ENCODE assay signal across 8 cellular contexts in the genomic region with DNA sequence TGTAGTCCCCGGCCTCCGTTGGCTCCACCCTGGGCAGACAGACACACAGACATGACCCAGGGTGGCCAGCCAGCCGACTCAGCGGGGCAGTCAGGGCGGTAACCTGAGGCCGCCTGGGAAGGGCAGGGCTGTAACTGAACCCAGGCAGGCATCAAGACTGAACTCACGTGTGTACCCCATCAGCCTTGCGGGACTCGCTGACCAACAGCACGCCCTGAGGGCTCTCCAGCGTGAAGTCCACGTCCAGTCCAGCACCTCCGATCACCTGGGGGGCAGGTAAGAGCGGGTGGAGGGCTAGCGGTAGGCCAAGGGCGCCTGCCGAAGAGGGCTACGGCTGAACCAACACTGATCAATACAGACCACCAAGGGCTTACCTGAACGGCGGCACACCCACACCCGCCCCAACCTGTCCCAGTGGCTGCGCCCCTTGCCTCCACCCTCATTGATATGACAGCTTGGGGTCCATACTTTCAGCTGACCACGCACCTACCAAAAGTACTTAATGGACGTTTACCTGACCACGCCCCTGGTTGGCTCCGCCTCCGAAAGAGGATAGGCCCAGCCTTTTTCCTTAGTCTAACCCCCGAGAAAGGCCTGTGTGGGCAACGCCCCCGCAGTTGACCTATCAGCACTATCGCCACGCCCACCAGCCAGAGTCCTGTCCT. TPM values are rescaled to one million over a fixed set of nuclear protein-coding genes. Genes with fewer than 3 reads are reported as not detected.
DNase-seq lines count a peak whose midpoint lies in the region; ATAC-seq and TF ChIP-seq lines count a peak whose summit lies in the region.

No MANE protein-coding gene starts in this region.

- peak overlapping the region; percentile 40 for H3K4me2 ChIP-seq in fibroblast of lung (ENCODE audit: extremely low read depth, insufficient read depth, low read length)

- H3K9me3 ChIP-seq in SJSA1 (replicated peaks) (peaks cover 6% of the 10 kb centered on the region), fibroblast of lung (ENCODE audit: control insufficient read depth, insufficient read depth, low read depth, low read length) (no peaks in the 10 kb centered on the region)

- H3K79me2 ChIP-seq in fibroblast of lung (ENCODE audit: control insufficient read depth, insufficient read depth, low read length): no peaks in the 10 kb centered on the region

- peaks cover 8% of the 10 kb centered on the region for H3K36me3 Mint-ChIP-seq in osteocyte (ENCODE audit: unreplicated experiment)

- peak overlapping the region; percentile 93 for H3K4me3 Mint-ChIP-seq in osteocyte (ENCODE audit: unreplicated experiment)

- H3K9ac ChIP-seq in fibroblast of lung (ENCODE audit: insufficient read depth, low read length): no peak overlapping the region

- H3K4me3 ChIP-seq in SJSA1: peak overlapping the region; percentile 60
- H3K4me3 ChIP-seq in fibroblast of lung (replicated peaks in 1 of 4; ENCODE audit: control extremely low read depth in 1 of 4, insufficient read depth in 1 of 4, low read depth in 3 of 4, low read length in 4 of 4): peak overlapping the region in 3 of 4 experiments; percentile 22 to 80 (median 42)

- peaks cover 47% of the 10 kb centered on the region for H3K36me3 ChIP-seq in SJSA1
- H3K36me3 ChIP-seq in fibroblast of lung (ENCODE audit: control insufficient read depth, insufficient read depth, low read length): peaks cover 9% of the 10 kb centered on the region

- H3K4me1 Mint-ChIP-seq in osteocyte (ENCODE audit: unreplicated experiment): peaks cover 15% of the 10 kb centered on the region

- H2AFZ ChIP-seq in fibroblast of lung (ENCODE audit: low read length): no peak overlapping the region

- peaks cover 7% of the 10 kb centered on the region for H3K9me3 Mint-ChIP-seq in osteocyte (ENCODE audit: unreplicated experiment)

- ATAC-seq in GM21381 (IDR thresholded peaks at IDR 0.05; ENCODE audit: unreplicated experiment): peak; percentile 4
- no peak for ATAC-seq in HG03196 (IDR thresholded peaks at IDR 0.05; ENCODE audit: unreplicated experiment)
- no peak for ATAC-seq in GM21447 (IDR thresholded peaks at IDR 0.05; ENCODE audit: unreplicated experiment)

- DNase-seq in SJSA1 (ENCODE audit: low read depth in 1 of 2, low spot score in 2 of 2) (no peak), fibroblast of lung (ENCODE audit: low read depth in 2 of 2) (no peak), osteocyte (ENCODE audit: extremely low spot score, unreplicated experiment) (no peak), activated gamma-delta T cell (lab: John Stamatoyannopoulos, UW) (no peak), GM20000 (ENCODE audit: low spot score) (no peak)

- H3K27me3 Mint-ChIP-seq in osteocyte (ENCODE audit: unreplicated experiment): no peaks in the 10 kb centered on the region

- H3K27ac Mint-ChIP-seq in osteocyte (ENCODE audit: unreplicated experiment): peak overlapping the region; percentile 99

- H3K27ac ChIP-seq in SJSA1 (no peak overlapping the region), fibroblast of lung (ENCODE audit: insufficient read depth, low read length) (peak overlapping the region; percentile 18)

- TF ChIP-seq CTCF in fibroblast of lung (conservative IDR thresholded peaks at IDR 0.05 in 1 of 2, IDR thresholded peaks at IDR 0.05 in 1 of 2; ENCODE audit: low read depth in 1 of 2, low read length in 2 of 2) (no peak), osteocyte (IDR thresholded peaks at IDR 0.05) (no peak), GM20000 (IDR thresholded peaks at IDR 0.05; ENCODE audit: extremely low read depth, missing control alignments) (no peak)

- H3K4me1 ChIP-seq in SJSA1 (replicated peaks): peaks cover 19% of the 10 kb centered on the region
- peaks cover 8% of the 10 kb centered on the region for H3K4me1 ChIP-seq in fibroblast of lung (ENCODE audit: control insufficient read depth, extremely low read depth, insufficient read depth, low read length)

- no peaks in the 10 kb centered on the region for H4K20me1 ChIP-seq in fibroblast of lung (ENCODE audit: control insufficient read depth, extremely low read depth, insufficient read depth, low read length)

- H3K27me3 ChIP-seq in SJSA1 (replicated peaks) (no peaks in the 10 kb centered on the region), fibroblast of lung (ENCODE audit: control insufficient read depth, insufficient read depth, low read length) (no peaks in the 10 kb centered on the region)

RNA-seq across cellular contexts. Expression of gene TMED1, which starts 0.8 kb away (rescaled TPM):
- 78.8 and 101 TPM in 2 replicates for total RNA-seq in SJSA1 (2014; rRNA removed; shearing (Covaris generic))
- total RNA-seq in fibroblast of lung: 37.5 and 40.1 TPM in 2 replicates
- polyA plus RNA-seq in fibroblast of lung: 42.1 and 42.3 TPM in 2 replicates
- polyA plus RNA-seq in fibroblast of lung (2012): 31.1 and 38.6 TPM in 2 replicates
- polyA minus RNA-seq in fibroblast of lung (ENCODE audit: low replicate concordance): 17.8 and 21.5 TPM in 2 replicates
- total RNA-seq in osteocyte: 33.6 and 35.5 TPM in 2 replicates

RNA-seq across cellular contexts. Expression of gene C19orf38, which starts 13.0 kb away (rescaled TPM):
- not detected in 2 replicates for total RNA-seq in SJSA1 (2014; rRNA removed; shearing (Covaris generic))
- 1.0 and 1.3 TPM in 2 replicates for total RNA-seq in fibroblast of lung
- polyA plus RNA-seq in fibroblast of lung: 0.08 TPM in 1 of 2 replicates, not detected in the other
- 0.09 and 0.10 TPM in 2 replicates for polyA plus RNA-seq in fibroblast of lung (2012)
- not detected in 2 replicates for polyA minus RNA-seq in fibroblast of lung (ENCODE audit: low replicate concordance)
- total RNA-seq in osteocyte: 0.27 TPM in 1 of 2 replicates, not detected in the other

RNA-seq across cellular contexts. Expression of gene CARM1, which starts 36.1 kb away (rescaled TPM):
- 7.5 and 24.2 TPM in 2 replicates for total RNA-seq in SJSA1 (2014; rRNA removed; shearing (Covaris generic))
- total RNA-seq in fibroblast of lung: 17.2 and 24.8 TPM in 2 replicates
- 41.9 and 60.0 TPM in 2 replicates for polyA plus RNA-seq in fibroblast of lung
- polyA plus RNA-seq in fibroblast of lung (2012): 58.7 and 79.7 TPM in 2 replicates
- polyA minus RNA-seq in fibroblast of lung (ENCODE audit: low replicate concordance): 140 and 163 TPM in 2 replicates
- total RNA-seq in osteocyte: 66.7 and 70.8 TPM in 2 replicates
